Comparison of ENCODE assay signal across 28 cellular contexts in the genomic region with DNA sequence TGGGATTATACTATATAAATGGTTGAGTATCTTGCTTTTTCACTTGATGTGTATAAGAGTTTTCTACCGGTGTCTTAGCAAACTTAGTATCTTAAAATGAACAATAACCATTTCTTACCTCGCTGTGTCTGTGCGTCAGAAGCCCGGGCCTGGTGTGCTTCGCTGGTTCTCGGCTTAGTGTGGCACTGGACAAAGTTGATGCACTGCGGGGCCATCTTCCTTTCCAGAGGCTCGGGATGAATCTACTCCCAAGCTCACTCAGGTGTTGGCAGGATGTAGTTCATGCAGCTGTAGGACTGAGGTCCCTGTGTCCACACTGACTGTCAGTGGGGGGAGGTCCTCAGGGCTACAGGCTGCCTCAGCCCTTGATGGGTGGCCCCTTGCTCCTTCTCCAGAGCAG.
"Had no signal": no experiment of that assay in that cellular context is flagged by ENCODE, and none has a peak within 500 bp of the region (broad histone marks: within the 10 kb centered on the region; RNA-seq: fewer than 3 reads in every experiment).

No MANE protein-coding gene starts in this region.

- H3K36me3 ChIP-seq: adrenal gland, esophagus muscularis mucosa, gastrocnemius medialis had no signal

- H3K27ac ChIP-seq: adrenal gland, body of pancreas, esophagus muscularis mucosa, foreskin keratinocyte, gastrocnemius medialis had no signal

- H3K4me3 ChIP-seq: adrenal gland, body of pancreas, esophagus muscularis mucosa, gastrocnemius medialis had no signal

- DNase-seq: activated CD4-positive, alpha-beta memory T cell treated with anti-CD3 and anti-CD28 coated beads for 36 hours; activated CD4-positive, alpha-beta T cell treated with anti-CD3 and anti-CD28 coated beads for 36 hours; activated CD4-positive, alpha-beta T cell treated with anti-CD3 and anti-CD28 coated beads, Interleukin-2, amount 10 ng/mL, durations not matched to agents 24 days and 14 days; activated CD4-positive, CD25-positive, alpha-beta regulatory T cell; activated CD4-positive, CD25-positive, alpha-beta regulatory T cell treated with anti-CD3 and anti-CD28 coated beads, Interleukin-2, amount 50 U/mL, for 72 hours; activated CD8-positive, alpha-beta T cell treated with anti-CD3 and anti-CD28 coated beads, Interleukin-2, amount 10 ng/mL, durations not matched to agents 7 days and 5 days; activated effector memory CD4-positive, alpha-beta T cell treated with Interleukin-2 at 50 U/mL for 16 hours; activated naive CD4-positive, alpha-beta T cell treated with anti-CD3 and anti-CD28 coated beads for 36 hours; activated naive CD8-positive, alpha-beta T cell treated with anti-CD3 and anti-CD28 coated beads for 36 hours; activated naive CD8-positive, alpha-beta T cell treated with anti-CD3 and anti-CD28 coated beads, Interleukin-2, amount 50 U/mL, for 24 hours; activated T-cell treated with anti-CD3 and anti-CD28 coated beads, Interleukin-2, amount 50 U/mL, for 4 hours; amygdala; aorta; body of pancreas; central memory CD4-positive, alpha-beta T cell; cerebellar nuclear complex; cortex of kidney; dermis blood vessel endothelial cell; effector CD4-positive, alpha-beta T cell; effector memory CD8-positive, alpha-beta T cell; erythroblast; foreskin keratinocyte; gastrocnemius medialis; glutamatergic neuron; T-helper 2 cell had no signal

- H3K9me3 ChIP-seq: adrenal gland, body of pancreas, esophagus muscularis mucosa, gastrocnemius medialis had no signal

- ATAC-seq: activated CD4-positive, alpha-beta T cell treated with anti-CD3 and anti-CD28 coated beads for 36 hours; activated CD8-positive, alpha-beta T cell treated with anti-CD3 and anti-CD28 coated beads, Interleukin-2, amount 10 ng/mL, durations not matched to agents 7 days and 5 days; activated naive CD8-positive, alpha-beta T cell treated with anti-CD3 and anti-CD28 coated beads, Interleukin-2, amount 50 U/mL, for 24 hours; activated T-cell treated with anti-CD3 and anti-CD28 coated beads, Interleukin-2, amount 50 U/mL, for 4 hours; activated T-helper 17 cell treated with anti-CD3 and anti-CD28 coated beads, Interleukin-2, amount 50 U/mL, for 72 hours; body of pancreas; effector memory CD8-positive, alpha-beta T cell; foreskin keratinocyte; gastrocnemius medialis had no signal

- H3K4me1 ChIP-seq: adrenal gland, foreskin keratinocyte, gastrocnemius medialis had no signal

- H3K27me3 ChIP-seq: adrenal gland, body of pancreas, foreskin keratinocyte, gastrocnemius medialis had no signal
